2 cellular contexts compared by ENCODE assay signal in genomic region chr4:121742794-121743193, GRCh38.
TF ChIP-seq lines count a peak whose summit lies in the region.

No MANE protein-coding gene starts in this region.

TF ChIP-seq in GM23338, 12 proteins besides CTCF, POLR2A, EP300 and RAD21:
- TF ChIP-seq EZH2 (IDR thresholded peaks at IDR 0.05; ENCODE audit: low read depth, unreplicated experiment) = no peak
- TF ChIP-seq POLR2AphosphoS5 (IDR thresholded peaks at IDR 0.05; ENCODE audit: low read depth) = no peak
- TF ChIP-seq, protein P1, sequence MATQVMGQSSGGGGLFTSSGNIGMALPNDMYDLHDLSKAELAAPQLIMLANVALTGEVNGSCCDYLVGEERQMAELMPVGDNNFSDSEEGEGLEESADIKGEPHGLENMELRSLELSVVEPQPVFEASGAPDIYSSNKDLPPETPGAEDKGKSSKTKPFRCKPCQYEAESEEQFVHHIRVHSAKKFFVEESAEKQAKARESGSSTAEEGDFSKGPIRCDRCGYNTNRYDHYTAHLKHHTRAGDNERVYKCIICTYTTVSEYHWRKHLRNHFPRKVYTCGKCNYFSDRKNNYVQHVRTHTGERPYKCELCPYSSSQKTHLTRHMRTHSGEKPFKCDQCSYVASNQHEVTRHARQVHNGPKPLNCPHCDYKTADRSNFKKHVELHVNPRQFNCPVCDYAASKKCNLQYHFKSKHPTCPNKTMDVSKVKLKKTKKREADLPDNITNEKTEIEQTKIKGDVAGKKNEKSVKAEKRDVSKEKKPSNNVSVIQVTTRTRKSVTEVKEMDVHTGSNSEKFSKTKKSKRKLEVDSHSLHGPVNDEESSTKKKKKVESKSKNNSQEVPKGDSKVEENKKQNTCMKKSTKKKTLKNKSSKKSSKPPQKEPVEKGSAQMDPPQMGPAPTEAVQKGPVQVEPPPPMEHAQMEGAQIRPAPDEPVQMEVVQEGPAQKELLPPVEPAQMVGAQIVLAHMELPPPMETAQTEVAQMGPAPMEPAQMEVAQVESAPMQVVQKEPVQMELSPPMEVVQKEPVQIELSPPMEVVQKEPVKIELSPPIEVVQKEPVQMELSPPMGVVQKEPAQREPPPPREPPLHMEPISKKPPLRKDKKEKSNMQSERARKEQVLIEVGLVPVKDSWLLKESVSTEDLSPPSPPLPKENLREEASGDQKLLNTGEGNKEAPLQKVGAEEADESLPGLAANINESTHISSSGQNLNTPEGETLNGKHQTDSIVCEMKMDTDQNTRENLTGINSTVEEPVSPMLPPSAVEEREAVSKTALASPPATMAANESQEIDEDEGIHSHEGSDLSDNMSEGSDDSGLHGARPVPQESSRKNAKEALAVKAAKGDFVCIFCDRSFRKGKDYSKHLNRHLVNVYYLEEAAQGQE (IDR thresholded peaks at IDR 0.05; ENCODE audit: unreplicated experiment) = no peak
- TF ChIP-seq ZNF114 (CRISPR knock-in tag; IDR thresholded peaks at IDR 0.05) = no peak
- TF ChIP-seq ETS1 (IDR thresholded peaks at IDR 0.05) = no peak
- TF ChIP-seq, protein P2, sequence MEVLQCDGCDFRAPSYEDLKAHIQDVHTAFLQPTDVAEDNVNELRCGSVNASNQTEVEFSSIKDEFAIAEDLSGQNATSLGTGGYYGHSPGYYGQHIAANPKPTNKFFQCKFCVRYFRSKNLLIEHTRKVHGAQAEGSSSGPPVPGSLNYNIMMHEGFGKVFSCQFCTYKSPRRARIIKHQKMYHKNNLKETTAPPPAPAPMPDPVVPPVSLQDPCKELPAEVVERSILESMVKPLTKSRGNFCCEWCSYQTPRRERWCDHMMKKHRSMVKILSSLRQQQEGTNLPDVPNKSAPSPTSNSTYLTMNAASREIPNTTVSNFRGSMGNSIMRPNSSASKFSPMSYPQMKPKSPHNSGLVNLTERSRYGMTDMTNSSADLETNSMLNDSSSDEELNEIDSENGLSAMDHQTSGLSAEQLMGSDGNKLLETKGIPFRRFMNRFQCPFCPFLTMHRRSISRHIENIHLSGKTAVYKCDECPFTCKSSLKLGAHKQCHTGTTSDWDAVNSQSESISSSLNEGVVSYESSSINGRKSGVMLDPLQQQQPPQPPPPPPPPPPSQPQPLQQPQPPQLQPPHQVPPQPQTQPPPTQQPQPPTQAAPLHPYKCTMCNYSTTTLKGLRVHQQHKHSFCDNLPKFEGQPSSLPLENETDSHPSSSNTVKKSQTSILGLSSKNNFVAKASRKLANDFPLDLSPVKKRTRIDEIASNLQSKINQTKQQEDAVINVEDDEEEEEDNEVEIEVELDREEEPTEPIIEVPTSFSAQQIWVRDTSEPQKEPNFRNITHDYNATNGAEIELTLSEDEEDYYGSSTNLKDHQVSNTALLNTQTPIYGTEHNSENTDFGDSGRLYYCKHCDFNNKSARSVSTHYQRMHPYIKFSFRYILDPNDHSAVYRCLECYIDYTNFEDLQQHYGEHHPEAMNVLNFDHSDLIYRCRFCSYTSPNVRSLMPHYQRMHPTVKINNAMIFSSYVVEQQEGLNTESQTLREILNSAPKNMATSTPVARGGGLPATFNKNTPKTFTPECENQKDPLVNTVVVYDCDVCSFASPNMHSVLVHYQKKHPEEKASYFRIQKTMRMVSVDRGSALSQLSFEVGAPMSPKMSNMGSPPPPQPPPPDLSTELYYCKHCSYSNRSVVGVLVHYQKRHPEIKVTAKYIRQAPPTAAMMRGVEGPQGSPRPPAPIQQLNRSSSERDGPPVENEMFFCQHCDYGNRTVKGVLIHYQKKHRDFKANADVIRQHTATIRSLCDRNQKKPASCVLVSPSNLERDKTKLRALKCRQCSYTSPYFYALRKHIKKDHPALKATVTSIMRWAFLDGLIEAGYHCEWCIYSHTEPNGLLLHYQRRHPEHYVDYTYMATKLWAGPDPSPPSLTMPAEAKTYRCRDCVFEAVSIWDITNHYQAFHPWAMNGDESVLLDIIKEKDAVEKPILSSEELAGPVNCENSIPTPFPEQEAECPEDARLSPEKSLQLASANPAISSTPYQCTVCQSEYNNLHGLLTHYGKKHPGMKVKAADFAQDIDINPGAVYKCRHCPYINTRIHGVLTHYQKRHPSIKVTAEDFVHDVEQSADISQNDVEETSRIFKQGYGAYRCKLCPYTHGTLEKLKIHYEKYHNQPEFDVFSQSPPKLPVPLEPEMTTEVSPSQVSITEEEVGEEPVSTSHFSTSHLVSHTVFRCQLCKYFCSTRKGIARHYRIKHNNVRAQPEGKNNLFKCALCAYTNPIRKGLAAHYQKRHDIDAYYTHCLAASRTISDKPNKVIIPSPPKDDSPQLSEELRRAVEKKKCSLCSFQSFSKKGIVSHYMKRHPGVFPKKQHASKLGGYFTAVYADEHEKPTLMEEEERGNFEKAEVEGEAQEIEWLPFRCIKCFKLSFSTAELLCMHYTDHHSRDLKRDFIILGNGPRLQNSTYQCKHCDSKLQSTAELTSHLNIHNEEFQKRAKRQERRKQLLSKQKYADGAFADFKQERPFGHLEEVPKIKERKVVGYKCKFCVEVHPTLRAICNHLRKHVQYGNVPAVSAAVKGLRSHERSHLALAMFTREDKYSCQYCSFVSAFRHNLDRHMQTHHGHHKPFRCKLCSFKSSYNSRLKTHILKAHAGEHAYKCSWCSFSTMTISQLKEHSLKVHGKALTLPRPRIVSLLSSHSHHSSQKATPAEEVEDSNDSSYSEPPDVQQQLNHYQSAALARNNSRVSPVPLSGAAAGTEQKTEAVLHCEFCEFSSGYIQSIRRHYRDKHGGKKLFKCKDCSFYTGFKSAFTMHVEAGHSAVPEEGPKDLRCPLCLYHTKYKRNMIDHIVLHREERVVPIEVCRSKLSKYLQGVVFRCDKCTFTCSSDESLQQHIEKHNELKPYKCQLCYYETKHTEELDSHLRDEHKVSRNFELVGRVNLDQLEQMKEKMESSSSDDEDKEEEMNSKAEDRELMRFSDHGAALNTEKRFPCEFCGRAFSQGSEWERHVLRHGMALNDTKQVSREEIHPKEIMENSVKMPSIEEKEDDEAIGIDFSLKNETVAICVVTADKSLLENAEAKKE (CRISPR knock-in tag; IDR thresholded peaks at IDR 0.05) = no peak
- no peak for TF ChIP-seq STAT1 (IDR thresholded peaks at IDR 0.05; ENCODE audit: unreplicated experiment)
- no peak for TF ChIP-seq CREB1 (CRISPR knock-in tag; IDR thresholded peaks at IDR 0.05; ENCODE audit: low read depth)
- TF ChIP-seq ZNF331 (CRISPR knock-in tag; IDR thresholded peaks at IDR 0.05; ENCODE audit: low read depth) = no peak
- no peak for TF ChIP-seq EZH2phosphoT487 (IDR thresholded peaks at IDR 0.05; ENCODE audit: unreplicated experiment)
- TF ChIP-seq JUNB (IDR thresholded peaks at IDR 0.05; ENCODE audit: unreplicated experiment) = no peak
- TF ChIP-seq NANOG (IDR thresholded peaks at IDR 0.05; ENCODE audit: borderline replicate concordance) = no peak

TF ChIP-seq in IMR-90, 13 proteins besides CTCF, POLR2A, EP300 and RAD21:
- TF ChIP-seq CHD1 (IDR thresholded peaks at IDR 0.05; ENCODE audit: low read depth, low read length) (no peak), ELK1 (IDR thresholded peaks at IDR 0.05; ENCODE audit: borderline replicate concordance, low read depth, low read length) (no peak), MAZ (IDR thresholded peaks at IDR 0.05; ENCODE audit: borderline replicate concordance, low read depth, low read length) (no peak), NFE2L2 (IDR thresholded peaks at IDR 0.05; ENCODE audit: low read depth, low read length) (no peak), RCOR1 (IDR thresholded peaks at IDR 0.05; ENCODE audit: insufficient replicate concordance, low read length) (no peak), CEBPB (IDR thresholded peaks at IDR 0.05; ENCODE audit: low read depth, low read length) (no peak), MXI1 (IDR thresholded peaks at IDR 0.05; ENCODE audit: borderline replicate concordance, low read depth, low read length) (no peak), FOS (IDR thresholded peaks at IDR 0.05; ENCODE audit: low read depth, low read length) (no peak), MAFK (IDR thresholded peaks at IDR 0.05; ENCODE audit: low read depth, low read length) (no peak), BHLHE40 (IDR thresholded peaks at IDR 0.05; ENCODE audit: low read depth, low read length) (no peak), RFX5 (IDR thresholded peaks at IDR 0.05; ENCODE audit: low read depth, low read length) (no peak)
- TF ChIP-seq, protein P3, sequence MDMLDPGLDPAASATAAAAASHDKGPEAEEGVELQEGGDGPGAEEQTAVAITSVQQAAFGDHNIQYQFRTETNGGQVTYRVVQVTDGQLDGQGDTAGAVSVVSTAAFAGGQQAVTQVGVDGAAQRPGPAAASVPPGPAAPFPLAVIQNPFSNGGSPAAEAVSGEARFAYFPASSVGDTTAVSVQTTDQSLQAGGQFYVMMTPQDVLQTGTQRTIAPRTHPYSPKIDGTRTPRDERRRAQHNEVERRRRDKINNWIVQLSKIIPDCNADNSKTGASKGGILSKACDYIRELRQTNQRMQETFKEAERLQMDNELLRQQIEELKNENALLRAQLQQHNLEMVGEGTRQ (IDR thresholded peaks at IDR 0.05; ENCODE audit: low read depth, low read length) = no peak
